Comparison of ENCODE assay signal across 8 cellular contexts in genomic region chr11:2400069-2400760, GRCh38. TPM values are rescaled to one million over a fixed set of nuclear protein-coding genes. Genes with fewer than 3 reads are reported as not detected.
DNase-seq lines count a peak whose midpoint lies in the region; ATAC-seq, FAIRE-seq and TF ChIP-seq lines count a peak whose summit lies in the region.

TSSC4 (plus strand) TSS chr11:2400750; CDS start chr11:2402634, 1,884 bp downstream.

- H2AFZ ChIP-seq in keratinocyte (ENCODE audit: control insufficient read depth, low read length): peak within 1 kb of the TSS; percentile 37

- H3K4me3 ChIP-seq in AG10803 (ENCODE audit: low read length) (peak within 1 kb of the TSS; percentile 100), keratinocyte (ENCODE audit: control insufficient read depth in 2 of 3, extremely low read depth in 1 of 3, insufficient read depth in 2 of 3, low read depth in 1 of 3, low read length in 3 of 3) (peak within 1 kb of the TSS; percentile 97 to 99 (median 99))

- TF ChIP-seq CTCF in AG10803 (conservative IDR thresholded peaks at IDR 0.05; ENCODE audit: low read length) (peak; percentile 88), keratinocyte (optimal IDR thresholded peaks at IDR 0.05 in 1 of 3, IDR thresholded peaks at IDR 0.05 in 1 of 3, conservative IDR thresholded peaks at IDR 0.05 in 1 of 3; ENCODE audit: extremely low read depth in 1 of 3, insufficient read depth in 2 of 3, low read length in 3 of 3) (peak; percentile 98 to 99 (median 99))

- H3K4me1 ChIP-seq in keratinocyte (ENCODE audit: control insufficient read depth, extremely low read depth, insufficient read depth, low read length): peaks cover 19% of the 10 kb centered on the region

- DNase-seq in AG10803 (ENCODE audit: low read depth) (peak; percentile 100), NCI-H446 treated with DMSO at 0.1 percent for 48 hours (lab: John Stamatoyannopoulos, UW) (peak; percentile 100), cerebellum (ENCODE audit: low spot score) (peak; percentile 99), keratinocyte (ENCODE audit: low read depth, low spot score) (peak; percentile 99)
- peak; percentile 99 for DNase-seq in activated CD4-positive, CD25-positive, alpha-beta regulatory T cell treated with anti-CD3 and anti-CD28 coated beads, Interleukin-2, amount 50 U/mL, for 72 hours
- DNase-seq in stimulated activated CD4-positive, alpha-beta T cell treated with anti-CD3 and anti-CD28 coated beads, Interleukin-15, amount 100 ng/mL, for 24 hours: peak; percentile 99

- ATAC-seq in GM19025 (IDR thresholded peaks at IDR 0.05; ENCODE audit: low read depth, unreplicated experiment): peak; percentile 80
- peak; percentile 86 for ATAC-seq in HG03354 (IDR thresholded peaks at IDR 0.05; ENCODE audit: poor library complexity, severe bottlenecking, unreplicated experiment)

- H4K20me1 ChIP-seq in keratinocyte (ENCODE audit: control insufficient read depth, extremely low read depth, insufficient read depth, low read length): no peaks in the 10 kb centered on the region

- peak within 1 kb of the TSS; percentile 87 for H3K27ac ChIP-seq in keratinocyte (ENCODE audit: control insufficient read depth, insufficient read depth, low read length)

- H3K36me3 ChIP-seq in keratinocyte (ENCODE audit: control insufficient read depth in 2 of 2, extremely low read depth in 1 of 2, insufficient read depth in 2 of 2, low read length in 2 of 2): peaks cover 23 to 28% of the 10 kb centered on the region in 2 experiments

- no peaks in the 10 kb centered on the region for H3K9me1 ChIP-seq in keratinocyte (ENCODE audit: control insufficient read depth, extremely low read depth, insufficient read depth, low read length)

- H3K79me2 ChIP-seq in keratinocyte (ENCODE audit: control insufficient read depth, insufficient read depth, low read length): peaks cover 28% of the 10 kb centered on the region

- no peaks in the 10 kb centered on the region for H3K27me3 ChIP-seq in keratinocyte (ENCODE audit: control insufficient read depth, extremely low read depth, insufficient read depth, low read length)

- H3K4me2 ChIP-seq in keratinocyte (ENCODE audit: control insufficient read depth, extremely low read depth, insufficient read depth, low read depth, low read length): peak within 1 kb of the TSS; percentile 98

- H3K9me3 ChIP-seq in keratinocyte (ENCODE audit: control insufficient read depth, low read depth, low read length): no peaks in the 10 kb centered on the region

- peak within 1 kb of the TSS; percentile 97 for H3K9ac ChIP-seq in keratinocyte (ENCODE audit: control insufficient read depth, extremely low read depth, insufficient read depth, low read length)

- dilution Hi-C loops in keratinocyte (cut with MboI; ENCODE audit: extremely low pct_ligation_motif_present, low sequenced_read_pairs): no loop called here

- FAIRE-seq in keratinocyte (lab: Jason Lieb, UNC): peak; percentile 95

RNA-seq across cellular contexts. Expression of gene TSSC4, which starts in this region (rescaled TPM):
- total RNA-seq in cerebellum: 17.2 TPM
- 15.9 to 27.1 TPM (median 18.6 TPM) in 3 replicates for polyA plus RNA-seq in keratinocyte
- polyA plus RNA-seq in keratinocyte (2011; ENCODE audit: low read depth): 16.4 TPM
- polyA plus RNA-seq in keratinocyte (2011; cell fraction: cytosol; rRNA removed): 9.5 and 26.4 TPM in 2 replicates
- polyA plus RNA-seq in keratinocyte (2011; cell fraction: nucleus; rRNA removed): 22.0 and 31.6 TPM in 2 replicates
- 38.2 and 40.2 TPM in 2 replicates for polyA plus RNA-seq in keratinocyte (2012; ENCODE audit: low replicate concordance)
- polyA minus RNA-seq in keratinocyte: 13.8 to 23.9 TPM (median 14.9 TPM) in 3 replicates
- 37.0 TPM for polyA minus RNA-seq in keratinocyte (2011; cell fraction: cytosol; rRNA and poly(A)+ RNA removed)
- 12.8 and 15.4 TPM in 2 replicates for polyA minus RNA-seq in keratinocyte (2011; cell fraction: nucleus; rRNA and poly(A)+ RNA removed)

Comparison
In these comparisons a context has a peak if more than half of its experiments do, and no peak if none do; other contexts are left out.
1. Peak in every context shown above with its lines: DNase-seq, ATAC-seq, H3K4me3 ChIP-seq and H3K27ac ChIP-seq.